9 cellular contexts compared by ENCODE assay signal in the genomic region with DNA sequence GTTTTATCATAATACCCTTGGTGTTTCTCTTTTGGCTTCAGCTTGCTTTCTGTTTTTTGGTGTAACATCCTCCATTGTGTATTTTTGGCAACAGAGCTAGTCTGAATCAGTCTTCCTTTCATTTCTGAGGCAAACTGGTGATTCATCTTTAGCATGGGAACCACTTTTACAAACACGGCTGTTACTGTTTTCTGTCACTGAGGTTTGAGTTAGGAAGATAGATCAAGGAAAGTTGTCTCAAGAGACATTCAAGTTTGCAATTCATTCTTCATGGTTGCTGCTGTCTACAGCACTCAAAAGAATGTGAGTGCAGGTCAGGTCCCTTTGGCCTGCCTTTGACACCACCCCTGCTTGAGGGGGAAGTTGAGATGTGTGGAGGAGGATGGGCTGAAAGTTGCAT. TPM values are rescaled to one million over a fixed set of nuclear protein-coding genes. Genes with fewer than 3 reads are reported as not detected.
A peak's percentile ranks its signal among the peaks of the same experiment; 100 is the strongest.
DNase-seq lines count a peak whose midpoint lies in the region; ATAC-seq and TF ChIP-seq lines count a peak whose summit lies in the region.
"Had no signal": no experiment of that assay in that cellular context is flagged by ENCODE, and none has a peak within 500 bp of the region (broad histone marks: within the 10 kb centered on the region; RNA-seq: fewer than 3 reads in every experiment).

No MANE protein-coding gene starts in this region.

- TF ChIP-seq POLR2A in suprapubic skin (IDR thresholded peaks at IDR 0.05): no peak

- WGBS in suprapubic skin: 27% methylated on average over 1 of the region's 1 CpG

- no peaks in the 10 kb centered on the region for H3K9me3 ChIP-seq in suprapubic skin
- H3K9me3 ChIP-seq: thoracic aorta had no signal

- peak; percentile 75 for ATAC-seq in GM19395 (IDR thresholded peaks at IDR 0.05; ENCODE audit: unreplicated experiment)
- ATAC-seq in HG03575 (IDR thresholded peaks at IDR 0.05; ENCODE audit: extremely low read depth, insufficient number of reproducible peaks, low FRiP score, unreplicated experiment): peak; percentile 55

- H3K36me3 ChIP-seq in suprapubic skin: no peaks in the 10 kb centered on the region
- H3K36me3 ChIP-seq: thoracic aorta had no signal

- DNase-seq in astrocyte of the spinal cord (ENCODE audit: low read depth, low spot score) (peak; percentile 84), renal cortical epithelial cell (ENCODE audit: low read depth) (peak; percentile 76), SK-N-DZ (ENCODE audit: low spot score) (no peak), suprapubic skin (ENCODE audit: low spot score in 2 of 2) (no peak), T1000 (lab: John Stamatoyannopoulos, UW) (no peak), NCI-H1092 treated with DMSO at 0.1 percent for 48 hours (lab: John Stamatoyannopoulos, UW) (no peak)

- H3K4me1 ChIP-seq in suprapubic skin: peaks cover 10% of the 10 kb centered on the region

- no peak overlapping the region for H3K27ac ChIP-seq in suprapubic skin
- H3K27ac ChIP-seq: thoracic aorta had no signal

- no peak for TF ChIP-seq EP300 in suprapubic skin (IDR thresholded peaks at IDR 0.05)

- H3K27me3 ChIP-seq in suprapubic skin: no peaks in the 10 kb centered on the region

- no peak for TF ChIP-seq CTCF in astrocyte of the spinal cord (IDR thresholded peaks at IDR 0.05; ENCODE audit: low read depth, low read length)
- TF ChIP-seq CTCF in suprapubic skin (IDR thresholded peaks at IDR 0.05): no peak

- H3K4me3 ChIP-seq in astrocyte of the spinal cord (ENCODE audit: low read depth, low read length) (no peak overlapping the region), suprapubic skin (no peak overlapping the region)
- H3K4me3 ChIP-seq: thoracic aorta had no signal

- in situ Hi-C loops in astrocyte of the spinal cord (cut with HindIII; ENCODE audit: low sequenced_read_pairs): no loop called here

RNA-seq across cellular contexts. Expression of a gene that starts 36.3 kb away (rescaled TPM):
- total RNA-seq in renal cortical epithelial cell (not detected in 2 replicates), suprapubic skin (not detected)
- polyA plus RNA-seq in SK-N-DZ (2014; cell fraction: cytosol; rRNA removed): not detected in 2 replicates
- polyA plus RNA-seq in SK-N-DZ (2014; cell fraction: nucleus; rRNA removed): not detected in 2 replicates
- total RNA-seq: thoracic aorta had no signal

Comparison
In these comparisons a context has a peak if more than half of its experiments do, and no peak if none do; other contexts are left out.
1. DNase-seq: peak in astrocyte of the spinal cord (single experiment) and renal cortical epithelial cell (single experiment); none in SK-N-DZ (single experiment), suprapubic skin (0 of 2), T1000 (single experiment) and NCI-H1092 treated with DMSO at 0.1 percent for 48 hours (single experiment).